Comparison of ENCODE assay signal across 8 cellular contexts in the genomic region with DNA sequence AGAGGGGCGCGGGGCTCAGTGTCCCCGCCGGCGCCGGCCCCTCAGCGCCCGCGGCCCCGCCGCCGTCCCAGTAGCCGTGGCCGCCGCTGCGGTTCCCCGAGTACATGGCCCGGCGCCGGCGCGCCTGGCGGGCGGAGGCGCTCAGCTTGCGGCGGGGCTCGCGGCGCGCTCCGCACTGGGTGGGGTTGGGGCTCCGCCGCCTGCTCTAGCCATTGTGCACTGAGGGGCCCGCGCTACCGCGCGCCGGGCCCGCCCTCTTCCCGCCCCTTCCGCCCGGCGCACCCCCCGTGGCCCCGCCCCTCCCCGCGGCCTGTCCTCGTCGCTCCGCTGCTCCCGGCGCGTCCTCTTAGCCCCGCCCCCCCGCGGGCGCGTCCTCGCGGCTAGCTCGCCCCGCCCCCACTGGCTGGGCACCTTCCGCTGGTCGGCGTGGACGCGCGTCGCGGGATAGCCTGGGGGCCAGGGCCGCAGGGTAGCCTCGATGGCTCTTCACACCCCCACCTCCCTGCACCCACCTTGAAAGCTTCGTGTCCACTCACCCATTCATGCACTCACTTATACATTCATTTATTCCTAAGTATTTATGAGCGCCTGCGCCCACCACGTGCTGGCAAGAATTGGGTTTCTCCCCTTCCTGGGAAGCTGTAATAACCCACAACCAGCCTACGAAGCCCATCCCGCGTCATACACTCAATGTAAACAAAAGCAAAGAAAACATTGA. TPM values are rescaled to one million over a fixed set of nuclear protein-coding genes. Genes with fewer than 3 reads are reported as not detected.
A peak's percentile ranks its signal among the peaks of the same experiment; 100 is the strongest.
DNase-seq lines count a peak whose midpoint lies in the region; ATAC-seq and TF ChIP-seq lines count a peak whose summit lies in the region.

A gene with protein sequence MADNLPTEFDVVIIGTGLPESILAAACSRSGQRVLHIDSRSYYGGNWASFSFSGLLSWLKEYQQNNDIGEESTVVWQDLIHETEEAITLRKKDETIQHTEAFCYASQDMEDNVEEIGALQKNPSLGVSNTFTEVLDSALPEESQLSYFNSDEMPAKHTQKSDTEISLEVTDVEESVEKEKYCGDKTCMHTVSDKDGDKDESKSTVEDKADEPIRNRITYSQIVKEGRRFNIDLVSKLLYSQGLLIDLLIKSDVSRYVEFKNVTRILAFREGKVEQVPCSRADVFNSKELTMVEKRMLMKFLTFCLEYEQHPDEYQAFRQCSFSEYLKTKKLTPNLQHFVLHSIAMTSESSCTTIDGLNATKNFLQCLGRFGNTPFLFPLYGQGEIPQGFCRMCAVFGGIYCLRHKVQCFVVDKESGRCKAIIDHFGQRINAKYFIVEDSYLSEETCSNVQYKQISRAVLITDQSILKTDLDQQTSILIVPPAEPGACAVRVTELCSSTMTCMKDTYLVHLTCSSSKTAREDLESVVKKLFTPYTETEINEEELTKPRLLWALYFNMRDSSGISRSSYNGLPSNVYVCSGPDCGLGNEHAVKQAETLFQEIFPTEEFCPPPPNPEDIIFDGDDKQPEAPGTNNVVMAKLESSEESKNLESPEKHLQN (minus strand): TSS at position 221 of the 718 bp plus-strand sequence. CDS start 4,603 bp downstream, outside the sequence.
A gene with protein sequence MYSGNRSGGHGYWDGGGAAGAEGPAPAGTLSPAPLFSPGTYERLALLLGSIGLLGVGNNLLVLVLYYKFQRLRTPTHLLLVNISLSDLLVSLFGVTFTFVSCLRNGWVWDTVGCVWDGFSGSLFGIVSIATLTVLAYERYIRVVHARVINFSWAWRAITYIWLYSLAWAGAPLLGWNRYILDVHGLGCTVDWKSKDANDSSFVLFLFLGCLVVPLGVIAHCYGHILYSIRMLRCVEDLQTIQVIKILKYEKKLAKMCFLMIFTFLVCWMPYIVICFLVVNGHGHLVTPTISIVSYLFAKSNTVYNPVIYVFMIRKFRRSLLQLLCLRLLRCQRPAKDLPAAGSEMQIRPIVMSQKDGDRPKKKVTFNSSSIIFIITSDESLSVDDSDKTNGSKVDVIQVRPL (minus strand): TSS at position 221 of the 718 bp plus-strand sequence. CDS start 115 bp downstream, at position 106.

- TF ChIP-seq POLR2A in GM19193 (IDR thresholded peaks at IDR 0.05; ENCODE audit: extremely low read depth, insufficient read depth, insufficient read length) = peak; percentile 95

- peak; percentile 58 for ATAC-seq in HG03378 (IDR thresholded peaks at IDR 0.05; ENCODE audit: unreplicated experiment)

- peak within 1 kb of the TSS; percentile 82 for H3K4me3 ChIP-seq in colonic mucosa

- H3K27me3 ChIP-seq in colonic mucosa = no peaks in the 10 kb centered on the region

- peak within 1 kb of the TSS; percentile 77 to 85 for H3K9ac ChIP-seq in colonic mucosa (ENCODE audit: low read depth in 2 of 2, low read length in 2 of 2)

- no peaks in the 10 kb centered on the region for H3K4me1 ChIP-seq in colonic mucosa

- intact Hi-C loops in colonic mucosa (cut with DNase I) = no loop called here

- H3K27ac ChIP-seq in colonic mucosa = peak within 1 kb of the TSS; percentile 78

- no peaks in the 10 kb centered on the region for H3K36me3 ChIP-seq in colonic mucosa

- H3K9me3 ChIP-seq in colonic mucosa = no peaks in the 10 kb centered on the region

- DNase-seq in Ammon's horn (ENCODE audit: low spot score) (peak; percentile 92), NCI-H510A treated with DMSO at 0.1 percent for 48 hours (lab: John Stamatoyannopoulos, UW) (peak; percentile 48), colonic mucosa (peak; percentile 96), left kidney (ENCODE audit: low read depth, low spot score) (peak; percentile 97)
- DNase-seq in activated CD4-positive, alpha-beta T cell treated with anti-CD3 and anti-CD28 coated beads for 4 hours = peak; percentile 89 to 91
- peak; percentile 91 for DNase-seq in stimulated activated CD4-positive, alpha-beta T cell treated with anti-CD3 and anti-CD28 coated beads, Interleukin-1b, Interleukin-23, amount 100 ng/mL, for 48 hours

- TF ChIP-seq CTCF in colonic mucosa (IDR thresholded peaks at IDR 0.05) = no peak

RNA-seq across cellular contexts. Expression of the first gene that starts in this region (rescaled TPM):
- total RNA-seq in colonic mucosa = 10 to 100 TPM in 1 of 2 donors, 1 to 10 TPM in 1; 5.7 to 10.6 TPM

RNA-seq across cellular contexts. Expression of the second gene that starts in this region (rescaled TPM):
- total RNA-seq in colonic mucosa = 10 to 100 TPM; 11.7 to 39.1 TPM

Comparison
In these comparisons a context has a peak if more than half of its experiments do, and no peak if none do; other contexts are left out.
1. Peak in every context shown above with its lines: DNase-seq, ATAC-seq, H3K4me3 ChIP-seq and H3K27ac ChIP-seq.